Comparison of ENCODE assay signal across 8 cellular contexts in genomic region chr2:64750817-64751285, GRCh38.
A peak's percentile ranks its signal among the peaks of the same experiment; 100 is the strongest.
DNase-seq lines count a peak whose midpoint lies in the region; ATAC-seq and TF ChIP-seq lines count a peak whose summit lies in the region.

No MANE protein-coding gene starts in this region.

- peak overlapping the region; percentile 68 to 73 for H3K4me3 ChIP-seq in right atrium auricular region
- peak overlapping the region; percentile 99 for H3K4me3 ChIP-seq in rectal smooth muscle tissue (ENCODE audit: low read length)

- H3K27me3 ChIP-seq in right atrium auricular region (no peaks in the 10 kb centered on the region), rectal smooth muscle tissue (ENCODE audit: control insufficient read depth, insufficient read depth, low read length) (no peaks in the 10 kb centered on the region)

- peak overlapping the region; percentile 98 for H3K9ac ChIP-seq in rectal smooth muscle tissue (ENCODE audit: low read length)

- H3K4me1 ChIP-seq in right atrium auricular region (peaks cover 0 to 26% of the 10 kb centered on the region in 2 donors), rectal smooth muscle tissue (ENCODE audit: control insufficient read depth, insufficient read depth, low read length) (peaks cover 14% of the 10 kb centered on the region)

- DNase-seq in NCI-H1417 treated with DMSO at 0.1 percent for 48 hours (lab: John Stamatoyannopoulos, UW) (peak; percentile 100), SW480 (ENCODE audit: low spot score) (peak; percentile 99), amniotic epithelial cell (ENCODE audit: low read depth) (peak; percentile 99), right atrium auricular region (ENCODE audit: low spot score) (peak; percentile 99), LoVo (ENCODE audit: low spot score) (no peak)

- H3K9me3 ChIP-seq in right atrium auricular region: no peaks in the 10 kb centered on the region

- no peaks in the 10 kb centered on the region for H3K36me3 ChIP-seq in right atrium auricular region
- H3K36me3 ChIP-seq in rectal smooth muscle tissue (ENCODE audit: control insufficient read depth, insufficient read depth, low read length): no peaks in the 10 kb centered on the region

- peak overlapping the region; percentile 97 for H3K27ac ChIP-seq in right atrium auricular region
- peak overlapping the region; percentile 98 for H3K27ac ChIP-seq in rectal smooth muscle tissue (ENCODE audit: low read depth, low read length)

- ATAC-seq in HG02759 (IDR thresholded peaks at IDR 0.05; ENCODE audit: unreplicated experiment): peak; percentile 87

- TF ChIP-seq CTCF in GM12873 (IDR thresholded peaks at IDR 0.05; ENCODE audit: insufficient read depth, low read depth, low read length, missing control alignments) (peak; percentile 20), right atrium auricular region (IDR thresholded peaks at IDR 0.05) (peak in 1 of 2 donors; percentile 35)
